In genomic region chr10:119802068-119802538, GRCh38 we compare ENCODE assay signal across 1 cellular context.
TF ChIP-seq lines count a peak whose summit lies in the region.

No MANE protein-coding gene starts in this region.

TF ChIP-seq in GM12878, 131 proteins besides CTCF, POLR2A, EP300 and RAD21 (continued from another document):
- TF ChIP-seq HSF1 (IDR thresholded peaks at IDR 0.05; ENCODE audit: low read depth, low read length) (no peak), KDM1A (IDR thresholded peaks at IDR 0.05; ENCODE audit: borderline replicate concordance) (no peak), ZNF687 (IDR thresholded peaks at IDR 0.05) (peak; percentile 68), ZNF384 (IDR thresholded peaks at IDR 0.05; ENCODE audit: borderline replicate concordance, low read depth, low read length) (no peak), MTA2 (IDR thresholded peaks at IDR 0.05; ENCODE audit: low read depth) (peak; percentile 85), ZNF592 (IDR thresholded peaks at IDR 0.05) (no peak), DPF2 (IDR thresholded peaks at IDR 0.05) (peak; percentile 77), HDAC2 (IDR thresholded peaks at IDR 0.05) (no peak), SPI1 (IDR thresholded peaks at IDR 0.05; ENCODE audit: borderline replicate concordance, insufficient read depth, low read depth, low read length) (0 out of 2 replicates have a peak, but pooled peaks have one; percentile 19), CREB1 (IDR thresholded peaks at IDR 0.05; ENCODE audit: low read depth) (0 out of 2 replicates have a peak, but pooled peaks have one; percentile 15), EED (IDR thresholded peaks at IDR 0.05; ENCODE audit: low read depth) (peak; percentile 73), FOXK2 (IDR thresholded peaks at IDR 0.05) (no peak), RAD51 (IDR thresholded peaks at IDR 0.05) (no peak), NKRF (conservative IDR thresholded peaks at IDR 0.05) (no peak), SMC3 (IDR thresholded peaks at IDR 0.05; ENCODE audit: borderline replicate concordance, low read length) (no peak), NBN (IDR thresholded peaks at IDR 0.05) (0 out of 2 replicates have a peak, but pooled peaks have one; percentile 37), TBL1XR1 (IDR thresholded peaks at IDR 0.05; ENCODE audit: low read depth, low read length) (no peak), NFIC (IDR thresholded peaks at IDR 0.05; ENCODE audit: low read depth, low read length) (peak; percentile 71), KLF5 (IDR thresholded peaks at IDR 0.05; ENCODE audit: partially characterized antibody) (no peak), IKZF1 (conservative IDR thresholded peaks at IDR 0.05) (peak; percentile 71)
- TF ChIP-seq, protein P1, sequence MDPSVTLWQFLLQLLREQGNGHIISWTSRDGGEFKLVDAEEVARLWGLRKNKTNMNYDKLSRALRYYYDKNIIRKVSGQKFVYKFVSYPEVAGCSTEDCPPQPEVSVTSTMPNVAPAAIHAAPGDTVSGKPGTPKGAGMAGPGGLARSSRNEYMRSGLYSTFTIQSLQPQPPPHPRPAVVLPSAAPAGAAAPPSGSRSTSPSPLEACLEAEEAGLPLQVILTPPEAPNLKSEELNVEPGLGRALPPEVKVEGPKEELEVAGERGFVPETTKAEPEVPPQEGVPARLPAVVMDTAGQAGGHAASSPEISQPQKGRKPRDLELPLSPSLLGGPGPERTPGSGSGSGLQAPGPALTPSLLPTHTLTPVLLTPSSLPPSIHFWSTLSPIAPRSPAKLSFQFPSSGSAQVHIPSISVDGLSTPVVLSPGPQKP (IDR thresholded peaks at IDR 0.05; ENCODE audit: low read depth, low read length) = no peak
